Comparison of ENCODE assay signal across 8 cellular contexts in genomic region chr2:148508878-148509702, GRCh38.
A peak's percentile ranks its signal among the peaks of the same experiment; 100 is the strongest.
DNase-seq lines count a peak whose midpoint lies in the region; ATAC-seq and TF ChIP-seq lines count a peak whose summit lies in the region.

No MANE protein-coding gene starts in this region.

- H3K4me1 ChIP-seq in IMR-90 (ENCODE audit: control insufficient read depth, insufficient read depth, low read length) (no peaks in the 10 kb centered on the region), neural progenitor cell (peaks cover 2% of the 10 kb centered on the region)

- no TSS peak for BruUV-seq in IMR-90 (replicated peaks; lab: Mats Ljungman, UMichigan)

- dilution Hi-C loops in IMR-90 (cut with HindIII; ENCODE audit: low sequenced_read_pairs, unreplicated experiment), result no loop called here

- intact Hi-C loops in IMR-90 (cut with micrococcal nuclease), result loop anchor here (1.0 to 10.0 kb wide), 4 partner anchors 304 to 572 kb away; partner anchors contain the start of gene ORC4
- intact Hi-C loops in activated T-helper 1 cell treated with anti-CD3 and anti-CD28 coated beads, Interleukin-12 subunit alpha, Interleukin-12 subunit beta, Interleukin-2, Interleukin-4 antibody, amounts not matched to agents 30 ng/mL and 10 ng/mL and 1 ng/mL, durations not matched to agents 14 hours and 24 hours and 36 hours (cut with micrococcal nuclease), result loop anchor here (1.0 to 10.0 kb wide), 11 partner anchors 15 to 572 kb away; partner anchors contain the start of gene MBD5

- H3K56ac ChIP-seq in IMR-90 (ENCODE audit: extremely low read depth, insufficient read depth, low read length), result no peak overlapping the region

- H4K20me1 ChIP-seq in IMR-90 (ENCODE audit: insufficient read depth, low read length) (no peaks in the 10 kb centered on the region), neural progenitor cell (ENCODE audit: low read depth) (no peaks in the 10 kb centered on the region)

- no peak overlapping the region for H4K91ac ChIP-seq in IMR-90 (ENCODE audit: insufficient read depth, low read depth, low read length)

- TF ChIP-seq POLR2A in IMR-90 (IDR thresholded peaks at IDR 0.05; ENCODE audit: low read depth, low read length), result no peak

- DNase-seq in DMS53 (lab: John Stamatoyannopoulos, UW) (peak; percentile 77), IMR-90 (peak; percentile 82), RKO (ENCODE audit: low spot score) (peak; percentile 91), fibroblast of pulmonary artery (ENCODE audit: low read depth) (peak; percentile 86), neural progenitor cell (ENCODE audit: low spot score) (peak; percentile 88)
- DNase-seq in activated T-helper 1 cell treated with anti-CD3 and anti-CD28 coated beads, Interleukin-12 subunit alpha, Interleukin-12 subunit beta, Interleukin-2, Interleukin-4 antibody, amounts not matched to agents 30 ng/mL and 10 ng/mL and 1 ng/mL, durations not matched to agents 14 hours and 24 hours and 36 hours (ENCODE audit: low spot score), result peak; percentile 77
- peak; percentile 83 to 91 for DNase-seq in stimulated activated naive CD8-positive, alpha-beta T cell treated with anti-CD3 and anti-CD28 coated beads, Interleukin-15, amount 100 ng/mL, for 72 hours

- no peak overlapping the region for H2AK5ac ChIP-seq in IMR-90 (ENCODE audit: low read depth, low read length)

- H3K9me3 Mint-ChIP-seq in activated T-helper 1 cell treated with anti-CD3 and anti-CD28 coated beads, Interleukin-12 subunit alpha, Interleukin-12 subunit beta, Interleukin-2, Interleukin-4 antibody, amounts not matched to agents 30 ng/mL and 10 ng/mL and 1 ng/mL, durations not matched to agents 14 hours and 24 hours and 36 hours, result no peaks in the 10 kb centered on the region
- H3K9me3 Mint-ChIP-seq in neural progenitor cell, result no peaks in the 10 kb centered on the region
- H3K9me3 Mint-ChIP-seq in stimulated activated naive CD8-positive, alpha-beta T cell treated with anti-CD3 and anti-CD28 coated beads, Interleukin-15, amount 100 ng/mL, for 72 hours, result no peaks in the 10 kb centered on the region

- H4K5ac ChIP-seq in IMR-90 (ENCODE audit: low read depth, low read length), result no peak overlapping the region

- no peak overlapping the region for H2BK20ac ChIP-seq in IMR-90 (ENCODE audit: low read depth, low read length)

- H3K27ac ChIP-seq in IMR-90 (ENCODE audit: insufficient read depth, low read length), result no peak overlapping the region
- no peak overlapping the region for H3K27ac ChIP-seq in neural progenitor cell

- CTCF ChIA-PET in IMR-90 (lab: Yijun Ruan, JAX), result interaction anchor here (0.6 to 3.2 kb wide), 25 partner anchors 8 to 534 kb away, joined by 3 to 17 read pairs (median 3); no protein-coding TSS in a partner anchor

- H3K27me3 ChIP-seq in IMR-90 (ENCODE audit: control insufficient read depth, insufficient read depth, low read length) (no peaks in the 10 kb centered on the region), neural progenitor cell (no peaks in the 10 kb centered on the region)

- H2AFZ ChIP-seq in IMR-90 (replicated peaks; ENCODE audit: low read length, poor library complexity) (peak overlapping the region; percentile 86), neural progenitor cell (replicated peaks) (peak overlapping the region; percentile 19)

- H3K9ac ChIP-seq in IMR-90 (ENCODE audit: low read depth, low read length), result no peak overlapping the region
- H3K9ac ChIP-seq in neural progenitor cell, result no peak overlapping the region

- H3K23ac ChIP-seq in IMR-90 (ENCODE audit: low read depth, low read length), result no peak overlapping the region

- H2AK9ac ChIP-seq in IMR-90 (replicated peaks; ENCODE audit: low read depth, low read length, poor library complexity), result peak overlapping the region; percentile 48

- H3K4me3 ChIP-seq in IMR-90 (ENCODE audit: insufficient read depth, low read depth, low read length), result no peak overlapping the region; the same call in 1 of the 2 replicates
- peak overlapping the region; percentile 44 for H3K4me3 ChIP-seq in fibroblast of pulmonary artery (replicated peaks; ENCODE audit: low read depth, low read length)
- no peak overlapping the region for H3K4me3 ChIP-seq in neural progenitor cell

- no peak overlapping the region for H2BK15ac ChIP-seq in IMR-90 (ENCODE audit: low read depth, low read length)

- no peaks in the 10 kb centered on the region for H3K79me2 ChIP-seq in neural progenitor cell (ENCODE audit: low read depth)

- POLR2A ChIA-PET in IMR-90 (lab: Charles Lee; ENCODE audit: unreplicated experiment), result no interaction called here

- H2BK5ac ChIP-seq in IMR-90 (ENCODE audit: low read depth, low read length, poor library complexity, severe bottlenecking), result no peak overlapping the region

- H3K79me1 ChIP-seq in IMR-90 (ENCODE audit: low read depth in 1 of 2, low read length in 2 of 2), result no peaks in the 10 kb centered on the region

- H3K9me1 ChIP-seq in IMR-90 (ENCODE audit: insufficient read depth, low read length), result no peaks in the 10 kb centered on the region; the same call in 1 of the 2 replicates

- peak overlapping the region in 1 of 2 experiments; percentile 35; a peak in 1 of 4 replicates for H4K8ac ChIP-seq in IMR-90 (ENCODE audit: low read depth in 2 of 2, low read length in 2 of 2)

- H3K4ac ChIP-seq in IMR-90 (ENCODE audit: low read depth, low read length), result no peak overlapping the region

- peaks cover 2% of the 10 kb centered on the region for H3K27me3 Mint-ChIP-seq in activated T-helper 1 cell treated with anti-CD3 and anti-CD28 coated beads, Interleukin-12 subunit alpha, Interleukin-12 subunit beta, Interleukin-2, Interleukin-4 antibody, amounts not matched to agents 30 ng/mL and 10 ng/mL and 1 ng/mL, durations not matched to agents 14 hours and 24 hours and 36 hours (ENCODE audit: insufficient read depth)
- peaks cover 2% of the 10 kb centered on the region for H3K27me3 Mint-ChIP-seq in neural progenitor cell (ENCODE audit: insufficient read depth, low read depth)
- H3K27me3 Mint-ChIP-seq in stimulated activated naive CD8-positive, alpha-beta T cell treated with anti-CD3 and anti-CD28 coated beads, Interleukin-15, amount 100 ng/mL, for 72 hours, result no peaks in the 10 kb centered on the region

- no peaks in the 10 kb centered on the region for H3K9me3 ChIP-seq in IMR-90 (ENCODE audit: control insufficient read depth, insufficient read depth, low read length)
- H3K9me3 ChIP-seq in neural progenitor cell (ENCODE audit: low read depth), result no peaks in the 10 kb centered on the region

- H3K4me2 ChIP-seq in IMR-90 (ENCODE audit: low read depth, low read length), result peak overlapping the region; percentile 63
- peak overlapping the region; percentile 56 for H3K4me2 ChIP-seq in neural progenitor cell

- H3K4me1 Mint-ChIP-seq in activated T-helper 1 cell treated with anti-CD3 and anti-CD28 coated beads, Interleukin-12 subunit alpha, Interleukin-12 subunit beta, Interleukin-2, Interleukin-4 antibody, amounts not matched to agents 30 ng/mL and 10 ng/mL and 1 ng/mL, durations not matched to agents 14 hours and 24 hours and 36 hours (ENCODE audit: low read depth), result peaks cover 37% of the 10 kb centered on the region
- peaks cover 8% of the 10 kb centered on the region for H3K4me1 Mint-ChIP-seq in neural progenitor cell
- H3K4me1 Mint-ChIP-seq in stimulated activated naive CD8-positive, alpha-beta T cell treated with anti-CD3 and anti-CD28 coated beads, Interleukin-15, amount 100 ng/mL, for 72 hours, result peaks cover 25% of the 10 kb centered on the region

- peak; percentile 100 for ATAC-seq in GM21619 (IDR thresholded peaks at IDR 0.05; ENCODE audit: unreplicated experiment)
- peak; percentile 100 for ATAC-seq in IMR-90 (ENCODE audit: low read depth)
- peak; percentile 100 for ATAC-seq in stimulated activated naive CD8-positive, alpha-beta T cell treated with anti-CD3 and anti-CD28 coated beads, Interleukin-15, amount 100 ng/mL, for 72 hours

- 3% methylated on average over 5 of the region's 13 CpGs; no CpG with 5 or more reads in 1 of the 2 experiments for WGBS in IMR-90 (ENCODE audit: extremely low coverage in 2 of 2, insufficient read length in 1 of 2), 2 experiments

- no peaks in the 10 kb centered on the region for H3K36me3 Mint-ChIP-seq in activated T-helper 1 cell treated with anti-CD3 and anti-CD28 coated beads, Interleukin-12 subunit alpha, Interleukin-12 subunit beta, Interleukin-2, Interleukin-4 antibody, amounts not matched to agents 30 ng/mL and 10 ng/mL and 1 ng/mL, durations not matched to agents 14 hours and 24 hours and 36 hours (ENCODE audit: low read depth)
- no peaks in the 10 kb centered on the region for H3K36me3 Mint-ChIP-seq in neural progenitor cell

- H2BK120ac ChIP-seq in IMR-90 (ENCODE audit: low read depth, low read length), result no peak overlapping the region

- peak; percentile 92 for TF ChIP-seq RAD21 in IMR-90 (IDR thresholded peaks at IDR 0.05; ENCODE audit: low read length)

- H3K14ac ChIP-seq in IMR-90 (replicated peaks; ENCODE audit: low read depth, low read length), result no peak overlapping the region

- H3F3A ChIP-seq in neural progenitor cell (ENCODE audit: low read depth), result no peaks in the 10 kb centered on the region

- H3K18ac ChIP-seq in IMR-90 (ENCODE audit: low read depth, low read length), result no peak overlapping the region

- peak overlapping the region; percentile 79 for H3K27ac Mint-ChIP-seq in activated T-helper 1 cell treated with anti-CD3 and anti-CD28 coated beads, Interleukin-12 subunit alpha, Interleukin-12 subunit beta, Interleukin-2, Interleukin-4 antibody, amounts not matched to agents 30 ng/mL and 10 ng/mL and 1 ng/mL, durations not matched to agents 14 hours and 24 hours and 36 hours
- H3K27ac Mint-ChIP-seq in neural progenitor cell, result no peak overlapping the region
- H3K27ac Mint-ChIP-seq in stimulated activated naive CD8-positive, alpha-beta T cell treated with anti-CD3 and anti-CD28 coated beads, Interleukin-15, amount 100 ng/mL, for 72 hours, result peak overlapping the region; percentile 43 to 89

- peak overlapping the region; percentile 61 for H3K4me3 Mint-ChIP-seq in activated T-helper 1 cell treated with anti-CD3 and anti-CD28 coated beads, Interleukin-12 subunit alpha, Interleukin-12 subunit beta, Interleukin-2, Interleukin-4 antibody, amounts not matched to agents 30 ng/mL and 10 ng/mL and 1 ng/mL, durations not matched to agents 14 hours and 24 hours and 36 hours
- no peak overlapping the region for H3K4me3 Mint-ChIP-seq in neural progenitor cell
- peak overlapping the region; percentile 64 to 78 for H3K4me3 Mint-ChIP-seq in stimulated activated naive CD8-positive, alpha-beta T cell treated with anti-CD3 and anti-CD28 coated beads, Interleukin-15, amount 100 ng/mL, for 72 hours

- H3K36me3 ChIP-seq in IMR-90 (ENCODE audit: control insufficient read depth, insufficient read depth, low read length) (no peaks in the 10 kb centered on the region), neural progenitor cell (no peaks in the 10 kb centered on the region)

- in situ Hi-C loops in IMR-90 (cut with MboI; ENCODE audit: low sequenced_read_pairs), result no loop called here

- TF ChIP-seq CTCF in IMR-90 (conservative IDR thresholded peaks at IDR 0.05; ENCODE audit: low read depth, low read length) (peak; percentile 95), fibroblast of pulmonary artery (IDR thresholded peaks at IDR 0.05; ENCODE audit: low read length, missing control alignments) (peak; percentile 97), neural progenitor cell (IDR thresholded peaks at IDR 0.05) (peak; percentile 92)

TF ChIP-seq in IMR-90, 13 proteins besides CTCF, POLR2A, EP300 and RAD21 (continues in another document):
- TF ChIP-seq RCOR1 (IDR thresholded peaks at IDR 0.05; ENCODE audit: insufficient replicate concordance, low read length) (no peak), CEBPB (IDR thresholded peaks at IDR 0.05; ENCODE audit: low read depth, low read length) (peak; percentile 89)
